20 cellular contexts compared by ENCODE assay signal in the genomic region with DNA sequence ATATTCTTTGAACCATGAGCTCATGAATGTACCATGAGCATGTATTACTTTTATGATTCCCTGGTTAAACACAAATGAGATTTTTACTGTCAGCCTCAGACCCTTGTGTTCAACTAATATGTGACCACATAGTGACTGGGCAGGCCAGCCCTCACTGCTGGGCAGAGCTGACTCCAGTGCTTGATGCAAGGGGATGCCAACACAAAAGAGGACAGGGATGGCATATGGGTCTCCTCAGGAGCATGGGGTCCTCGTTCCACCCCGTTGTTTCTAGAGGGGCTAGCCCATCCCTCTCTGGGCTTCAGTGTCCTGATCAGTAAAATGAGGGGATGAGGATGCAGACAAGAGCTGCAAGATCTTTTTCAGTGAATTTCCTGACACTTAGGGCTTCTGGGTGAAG. TPM values are rescaled to one million over a fixed set of nuclear protein-coding genes. Genes with fewer than 3 reads are reported as not detected.
DNase-seq lines count a peak whose midpoint lies in the region; ATAC-seq and TF ChIP-seq lines count a peak whose summit lies in the region.
"Had no signal": no experiment of that assay in that cellular context is flagged by ENCODE, and none has a peak within 500 bp of the region (broad histone marks: within the 10 kb centered on the region; RNA-seq: fewer than 3 reads in every experiment).

No MANE protein-coding gene starts in this region.

- peaks cover 20% of the 10 kb centered on the region for H3K36me3 Mint-ChIP-seq in chondrocyte (ENCODE audit: low read depth)

- H3K36me3 ChIP-seq in SK-N-SH (replicated peaks in 1 of 2; ENCODE audit: control insufficient read depth in 1 of 2, insufficient read depth in 2 of 2, low read length in 1 of 2) (peaks cover 17 to 20% of the 10 kb centered on the region in 2 experiments), neuronal stem cell (replicated peaks in 1 of 2; ENCODE audit: control insufficient read depth in 2 of 2, insufficient read depth in 2 of 2, low read length in 2 of 2) (peaks cover 12 to 24% of the 10 kb centered on the region in 2 donors), Karpas-422 (ENCODE audit: insufficient read depth, low read length) (peaks cover 11% of the 10 kb centered on the region)

- no peaks in the 10 kb centered on the region for H3K9me3 ChIP-seq in SK-N-SH
- H3K9me3 ChIP-seq in neuronal stem cell (replicated peaks in 1 of 2; ENCODE audit: control insufficient read depth in 2 of 2, insufficient read depth in 1 of 2, low read depth in 1 of 2, low read length in 2 of 2), result peaks cover 3 to 5% of the 10 kb centered on the region in 2 donors
- no peaks in the 10 kb centered on the region for H3K9me3 ChIP-seq in Karpas-422 (ENCODE audit: low read length)
- H3K9me3 ChIP-seq: BE2C, SJCRH30 had no signal

- H3K27me3 ChIP-seq in SK-N-SH (ENCODE audit: insufficient read depth) (no peaks in the 10 kb centered on the region), neuronal stem cell (ENCODE audit: control insufficient read depth in 3 of 3, insufficient read depth in 3 of 3, low read depth in 1 of 3, low read length in 3 of 3) (no peaks in the 10 kb centered on the region), Karpas-422 (ENCODE audit: low read length) (no peaks in the 10 kb centered on the region)
- H3K27me3 ChIP-seq: BE2C, SJCRH30 had no signal

- H3K9ac ChIP-seq in SK-N-SH, result no peak overlapping the region
- H3K9ac ChIP-seq in neuronal stem cell (ENCODE audit: low read depth, low read length, poor library complexity), result no peak overlapping the region
- H3K9ac ChIP-seq in Karpas-422 (ENCODE audit: low read length), result no peak overlapping the region

- H3K27ac ChIP-seq in SK-N-SH (ENCODE audit: low read depth in 2 of 2, low read length in 1 of 2), result no peak overlapping the region; a peak in 1 of 4 replicates
- H3K27ac ChIP-seq in neuronal stem cell (replicated peaks; ENCODE audit: low read length), result no peak overlapping the region
- H3K27ac ChIP-seq in Karpas-422 (ENCODE audit: low read length), result no peak overlapping the region
- H3K27ac ChIP-seq: 22Rv1, RWPE1, SJCRH30 had no signal

- no peak overlapping the region for H3K4ac ChIP-seq in neuronal stem cell (ENCODE audit: low read length)

- H2BK15ac ChIP-seq in neuronal stem cell (ENCODE audit: low read length), result no peak overlapping the region

- TF ChIP-seq CTCF in SK-N-SH (IDR thresholded peaks at IDR 0.05), result no peak
- TF ChIP-seq CTCF in chondrocyte (IDR thresholded peaks at IDR 0.05), result no peak

- no peak for TF ChIP-seq RAD21 in SK-N-SH (IDR thresholded peaks at IDR 0.05; ENCODE audit: low read length)

- CTCF ChIA-PET in SK-N-SH (lab: Yijun Ruan, JAX), result interaction anchor here (0.8 to 6.8 kb wide), 10 partner anchors 9 to 197 kb away, joined by 3 to 47 read pairs (median 4); partner anchors contain the start of gene USB1

- H3K18ac ChIP-seq in neuronal stem cell (ENCODE audit: low read length), result peak overlapping the region; percentile 57

- no peak overlapping the region for H3K23ac ChIP-seq in neuronal stem cell (ENCODE audit: low read depth, low read length, poor library complexity)

- no peak overlapping the region for H4K91ac ChIP-seq in neuronal stem cell (ENCODE audit: low read depth, low read length, poor library complexity)

- no peak overlapping the region for H3K4me3 ChIP-seq in SK-N-SH (ENCODE audit: low read depth in 2 of 2, low read length in 1 of 2)
- H3K4me3 ChIP-seq in neuronal stem cell (ENCODE audit: low read length in 2 of 2), result no peak overlapping the region
- H3K4me3 ChIP-seq in Karpas-422 (ENCODE audit: low read length), result no peak overlapping the region
- H3K4me3 ChIP-seq: K562, SJCRH30 had no signal

- 79% methylated on average over 2 of the region's 2 CpGs for WGBS in SK-N-SH (ENCODE audit: low lambda C conversion rate)
- no CpG with 5 or more reads among the region's 2 CpGs for WGBS in neuronal stem cell (ENCODE audit: extremely low coverage in 2 of 2, insufficient read length in 2 of 2, insufficient replicate concordance in 1 of 2), 2 donors

- no peak for DNase-seq in SK-N-SH
- DNase-seq in chondrocyte (ENCODE audit: low spot score), result peak; percentile 51
- no peak for DNase-seq in neuronal stem cell (ENCODE audit: low spot score)
- DNase-seq in germinal center (ENCODE audit: low spot score), result no peak
- DNase-seq in Karpas-422, result no peak
- DNase-seq: CD8-positive, alpha-beta memory T cell; DMS79 treated with DMSO at 0.1 percent for 48 hours; NCI-H1417 treated with DMSO at 0.1 percent for 48 hours; NCI-H2029; NCI-H2171 treated with DMSO at 0.1 percent for 48 hours; NCI-H748 treated with DMSO at 0.1 percent for 48 hours; PC-3 had no signal

- H3K14ac ChIP-seq in neuronal stem cell (ENCODE audit: low read length), result no peak overlapping the region

- POLR2A ChIA-PET in SK-N-SH (lab: Yijun Ruan, JAX), result interaction anchor here (0.8 to 1.1 kb wide), 2 partner anchors 12 to 19 kb away, joined by 3 read pairs; partner anchors contain the start of gene CFAP20

- H3K79me2 ChIP-seq in SK-N-SH (ENCODE audit: insufficient read depth) (no peaks in the 10 kb centered on the region), Karpas-422 (ENCODE audit: low read length) (no peaks in the 10 kb centered on the region)

- H3K4me1 ChIP-seq in SK-N-SH (ENCODE audit: control insufficient read depth in 1 of 2, insufficient read depth in 2 of 2, low read depth in 1 of 2, low read length in 1 of 2) (peaks cover 9 to 29% of the 10 kb centered on the region in 2 experiments; a peak in 2 of 4 replicates), neuronal stem cell (ENCODE audit: control insufficient read depth in 2 of 2, insufficient read depth in 1 of 2, low read depth in 1 of 2, low read length in 2 of 2) (peaks cover 15 to 16% of the 10 kb centered on the region in 2 donors), Karpas-422 (ENCODE audit: low read length) (peaks cover 8% of the 10 kb centered on the region; the same call in 1 of the 2 replicates)

- H4K8ac ChIP-seq in neuronal stem cell (ENCODE audit: low read depth, low read length), result no peak overlapping the region

- ATAC-seq in SK-N-SH treated with all-trans-retinoic acid at 6 μM for 48 hours (no peak), HG02759 (IDR thresholded peaks at IDR 0.05; ENCODE audit: unreplicated experiment) (peak; percentile 9), GM21529 (IDR thresholded peaks at IDR 0.05; ENCODE audit: unreplicated experiment) (no peak)
- ATAC-seq: PC-3 had no signal

- no peaks in the 10 kb centered on the region for H3K9me3 Mint-ChIP-seq in chondrocyte (ENCODE audit: low read depth)
- H3K9me3 Mint-ChIP-seq: CD8-positive, alpha-beta memory T cell had no signal

- H3K4me2 ChIP-seq in SK-N-SH (peak overlapping the region; percentile 47; the same call in 1 of the 2 replicates), neuronal stem cell (ENCODE audit: insufficient read depth, low read length, poor library complexity, severe bottlenecking) (no peak overlapping the region), Karpas-422 (ENCODE audit: low read depth, low read length, poor library complexity, severe bottlenecking) (no peak overlapping the region)

- H2AFZ ChIP-seq in SK-N-SH (ENCODE audit: low read depth), result no peak overlapping the region
- no peak overlapping the region for H2AFZ ChIP-seq in neuronal stem cell (ENCODE audit: low read length)
- H2AFZ ChIP-seq in Karpas-422 (ENCODE audit: low read length), result no peak overlapping the region

- H2BK5ac ChIP-seq in neuronal stem cell (ENCODE audit: low read length), result no peak overlapping the region

- peaks cover 5% of the 10 kb centered on the region for H3K4me1 Mint-ChIP-seq in chondrocyte (ENCODE audit: low read depth)
- H3K4me1 Mint-ChIP-seq: CD8-positive, alpha-beta memory T cell had no signal

- no peak overlapping the region for H2BK120ac ChIP-seq in neuronal stem cell (ENCODE audit: low read depth, low read length)

- H2BK12ac ChIP-seq in neuronal stem cell (ENCODE audit: low read length), result peak overlapping the region; percentile 46

- no peak for TF ChIP-seq EP300 in SK-N-SH (IDR thresholded peaks at IDR 0.05; ENCODE audit: borderline replicate concordance in 1 of 2, low read depth in 1 of 2, low read length in 1 of 2)

- no peak overlapping the region for H2AK5ac ChIP-seq in neuronal stem cell (ENCODE audit: low read depth, low read length)

- H3F3A ChIP-seq in SK-N-SH (replicated peaks; ENCODE audit: insufficient read depth), result no peaks in the 10 kb centered on the region

- no peaks in the 10 kb centered on the region for H3K79me1 ChIP-seq in neuronal stem cell (ENCODE audit: low read depth, low read length)

- H3K27me3 Mint-ChIP-seq in chondrocyte (ENCODE audit: low read depth), result no peaks in the 10 kb centered on the region
- H3K27me3 Mint-ChIP-seq: CD8-positive, alpha-beta memory T cell had no signal

- H3K27ac Mint-ChIP-seq in chondrocyte (ENCODE audit: unreplicated experiment), result no peak overlapping the region

- H3K9me2 ChIP-seq in SK-N-SH (no peaks in the 10 kb centered on the region), Karpas-422 (replicated peaks; ENCODE audit: insufficient read depth, low read length) (no peaks in the 10 kb centered on the region)

- H4K20me1 ChIP-seq in SK-N-SH (ENCODE audit: insufficient read depth) (no peaks in the 10 kb centered on the region), Karpas-422 (ENCODE audit: insufficient read depth, low read depth, low read length) (no peaks in the 10 kb centered on the region)

- no peak overlapping the region for H3K4me3 Mint-ChIP-seq in chondrocyte (ENCODE audit: unreplicated experiment)
- H3K4me3 Mint-ChIP-seq: CD8-positive, alpha-beta memory T cell had no signal

TF ChIP-seq in SK-N-SH, 30 proteins besides CTCF, POLR2A, EP300 and RAD21 (continues in another document):
- TF ChIP-seq, protein P1, sequence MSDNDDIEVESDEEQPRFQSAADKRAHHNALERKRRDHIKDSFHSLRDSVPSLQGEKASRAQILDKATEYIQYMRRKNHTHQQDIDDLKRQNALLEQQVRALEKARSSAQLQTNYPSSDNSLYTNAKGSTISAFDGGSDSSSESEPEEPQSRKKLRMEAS (IDR thresholded peaks at IDR 0.05; ENCODE audit: low read depth), result no peak
- TF ChIP-seq ELF1 (IDR thresholded peaks at IDR 0.05) (no peak), NRF1 (IDR thresholded peaks at IDR 0.05; ENCODE audit: low read depth, low read length) (no peak), FOSL2 (IDR thresholded peaks at IDR 0.05; ENCODE audit: borderline replicate concordance, low read depth) (no peak)

TF ChIP-seq in SK-N-SH treated with all-trans-retinoic acid at 6 μM for 48 hours, 23 proteins besides CTCF, POLR2A, EP300 and RAD21 (continues in another document):
- TF ChIP-seq TOX (CRISPR knock-in tag; IDR thresholded peaks at IDR 0.05; ENCODE audit: borderline replicate concordance) (no peak), TCF4 (CRISPR knock-in tag; IDR thresholded peaks at IDR 0.05; ENCODE audit: borderline replicate concordance) (no peak), ZNF565 (CRISPR knock-in tag; conservative IDR thresholded peaks at IDR 0.05; ENCODE audit: low read depth) (no peak)

RNA-seq across cellular contexts. Expression of gene CFAP20, which starts 19.3 kb away (rescaled TPM):
- polyA plus RNA-seq in SK-N-SH (2012; rRNA removed), result 61.6 and 65.9 TPM in 2 replicates
- polyA plus RNA-seq in SK-N-SH (2012; cell fraction: cytosol; rRNA removed), result 56.5 and 60.2 TPM in 2 replicates
- 71.3 and 79.2 TPM in 2 replicates for polyA plus RNA-seq in SK-N-SH (2012; cell fraction: nucleus; rRNA removed)
- total RNA-seq in chondrocyte, result 26.0 to 32.9 TPM (median 26.5 TPM) in 3 replicates
- polyA plus RNA-seq in neuronal stem cell (2013, experiment 1 of 2), result 96.9 TPM
- 98.2 TPM for polyA plus RNA-seq in neuronal stem cell (2013, experiment 2 of 2)
- 50.6 and 60.5 TPM in 2 replicates for total RNA-seq in Karpas-422 (2014; rRNA removed; shearing (Covaris generic); ENCODE audit: low replicate concordance)
